In genomic region chr2:10195278-10196219, GRCh38 we compare ENCODE assay signal across 23 cellular contexts.
"Had no signal": no experiment of that assay in that cellular context is flagged by ENCODE, and none has a peak within 500 bp of the region (broad histone marks: within the 10 kb centered on the region; RNA-seq: fewer than 3 reads in every experiment).

No MANE protein-coding gene starts in this region.

- H3K27ac Mint-ChIP-seq: activated B cell treated with CpG ODN at 0.5 μM for 24 hours; activated CD4-positive, alpha-beta memory T cell treated with anti-CD3 and anti-CD28 coated beads for 36 hours; activated naive CD8-positive, alpha-beta T cell; effector memory CD8-positive, alpha-beta T cell; naive B cell had no signal

- H3K4me1 ChIP-seq: adrenal gland, ascending aorta, psoas muscle had no signal

- ATAC-seq: effector memory CD8-positive, alpha-beta T cell; esophagus mucosa; psoas muscle had no signal

- H3K27ac ChIP-seq: adrenal gland, ascending aorta, lower lobe of right lung, ovary, psoas muscle, right atrium auricular region, thyroid gland had no signal

- H3K9me3 ChIP-seq: adrenal gland, ascending aorta, lower lobe of right lung, ovary, psoas muscle, right atrium auricular region, thyroid gland had no signal

- H3K27me3 Mint-ChIP-seq: activated B cell treated with CpG ODN at 0.5 μM for 24 hours; activated CD4-positive, alpha-beta memory T cell treated with anti-CD3 and anti-CD28 coated beads for 36 hours; activated naive CD8-positive, alpha-beta T cell; central memory CD8-positive, alpha-beta T cell; effector memory CD8-positive, alpha-beta T cell; naive B cell; stimulated activated naive CD8-positive, alpha-beta T cell treated with anti-CD3 and anti-CD28 coated beads, Interleukin-15, Interleukin-2, amounts not matched to agents 100 ng/mL and 50 ng/mL, for 24 hours had no signal

- H3K4me1 Mint-ChIP-seq: central memory CD8-positive, alpha-beta T cell had no signal

- H3K27me3 ChIP-seq: adrenal gland, ascending aorta, dorsolateral prefrontal cortex, ovary, right atrium auricular region, thyroid gland had no signal

- H3K36me3 Mint-ChIP-seq: activated naive CD8-positive, alpha-beta T cell; naive B cell had no signal

- DNase-seq: activated B cell treated with CpG ODN at 0.5 μM for 24 hours; activated CD4-positive, alpha-beta memory T cell treated with anti-CD3 and anti-CD28 coated beads for 36 hours; activated CD4-positive, alpha-beta T cell treated with anti-CD3 and anti-CD28 coated beads for 4 hours; activated T-cell treated with anti-CD3 and anti-CD28 coated beads, Interleukin-2, amount 50 U/mL, for 48 hours; adrenal gland; effector memory CD8-positive, alpha-beta T cell; foreskin melanocyte; kidney; lower lobe of right lung; mesendoderm; naive B cell; psoas muscle; stimulated activated CD4-positive, alpha-beta T cell treated with anti-CD3 and anti-CD28 coated beads, Interleukin-4, amount 100 ng/mL, for 24 hours; T-helper 9 cell had no signal

- H3K4me3 Mint-ChIP-seq: activated B cell treated with CpG ODN at 0.5 μM for 24 hours; activated CD4-positive, alpha-beta memory T cell treated with anti-CD3 and anti-CD28 coated beads for 36 hours; activated naive CD8-positive, alpha-beta T cell; central memory CD8-positive, alpha-beta T cell; effector memory CD8-positive, alpha-beta T cell; naive B cell; stimulated activated naive CD8-positive, alpha-beta T cell treated with anti-CD3 and anti-CD28 coated beads, Interleukin-15, Interleukin-2, amounts not matched to agents 100 ng/mL and 50 ng/mL, for 24 hours had no signal

- H3K36me3 ChIP-seq: adrenal gland, ascending aorta, lower lobe of right lung, ovary, right atrium auricular region, thyroid gland had no signal

- H3K4me3 ChIP-seq: adrenal gland, ascending aorta, lower lobe of right lung, ovary, psoas muscle, right atrium auricular region, thyroid gland had no signal

- H3K9me3 Mint-ChIP-seq: activated B cell treated with CpG ODN at 0.5 μM for 24 hours; activated CD4-positive, alpha-beta memory T cell treated with anti-CD3 and anti-CD28 coated beads for 36 hours; stimulated activated naive CD8-positive, alpha-beta T cell treated with anti-CD3 and anti-CD28 coated beads, Interleukin-15, Interleukin-2, amounts not matched to agents 100 ng/mL and 50 ng/mL, for 24 hours had no signal
